ENCODE assay signal across 1 cellular context in the genomic region with DNA sequence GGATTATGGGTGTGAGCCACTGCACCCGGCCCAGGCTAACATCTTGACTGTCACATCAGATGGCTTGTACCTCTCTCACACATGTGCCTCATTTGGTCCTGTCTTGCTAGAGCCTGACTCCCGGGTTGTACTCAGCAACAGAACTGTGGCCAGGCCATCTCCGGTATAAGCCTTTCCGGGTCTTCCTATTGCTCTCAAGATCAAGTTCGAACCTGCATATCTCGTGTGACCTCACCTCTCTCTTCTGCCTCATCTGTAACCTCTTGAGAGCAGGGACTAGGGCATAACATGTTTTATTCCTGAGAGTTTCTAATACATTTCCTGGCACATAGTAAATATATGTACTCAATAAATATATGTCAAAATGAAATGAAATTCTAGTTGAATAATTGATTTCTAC.
TF ChIP-seq lines count a peak whose summit lies in the region.

No MANE protein-coding gene starts in this region.

TF ChIP-seq in H1, 55 proteins besides CTCF, POLR2A, EP300 and RAD21:
- TF ChIP-seq RNF2 (IDR thresholded peaks at IDR 0.05; ENCODE audit: borderline replicate concordance, low read depth, low read length, missing control alignments, poor library complexity, severe bottlenecking), result no peak
- TF ChIP-seq TAF7 (optimal IDR thresholded peaks at IDR 0.05; ENCODE audit: borderline replicate concordance, low read depth, low read length), result no peak
- no peak for TF ChIP-seq RFX5 (IDR thresholded peaks at IDR 0.05; ENCODE audit: borderline replicate concordance, low read depth, low read length)
- no peak for TF ChIP-seq JUND (IDR thresholded peaks at IDR 0.05; ENCODE audit: low read length)
- no peak for TF ChIP-seq TEAD4 (IDR thresholded peaks at IDR 0.05; ENCODE audit: low read depth, low read length)
- no peak for TF ChIP-seq SP2 (IDR thresholded peaks at IDR 0.05; ENCODE audit: low read length)
- no peak for TF ChIP-seq TCF12 (IDR thresholded peaks at IDR 0.05; ENCODE audit: low read depth, low read length)
- no peak for TF ChIP-seq CBX8 (IDR thresholded peaks at IDR 0.05; ENCODE audit: borderline replicate concordance, low read depth, low read length)
- no peak for TF ChIP-seq RXRA (IDR thresholded peaks at IDR 0.05; ENCODE audit: insufficient read depth, low read depth, low read length)
- no peak for TF ChIP-seq ASH2L (IDR thresholded peaks at IDR 0.05; ENCODE audit: low read length)
- TF ChIP-seq SRF (IDR thresholded peaks at IDR 0.05; ENCODE audit: low read depth, low read length), result no peak
- TF ChIP-seq HDAC2 (IDR thresholded peaks at IDR 0.05; ENCODE audit: borderline replicate concordance in 1 of 2, low read depth in 2 of 2, low read length in 2 of 2), result no peak
- no peak for TF ChIP-seq BCL11A (IDR thresholded peaks at IDR 0.05; ENCODE audit: low read depth in 2 of 2, low read length in 2 of 2)
- no peak for TF ChIP-seq EZH2 (IDR thresholded peaks at IDR 0.05; ENCODE audit: low read depth, low read length, severe bottlenecking)
